Comparison of ENCODE assay signal across 26 cellular contexts in genomic region chrX:17369294-17369693, GRCh38. TPM values are rescaled to one million over a fixed set of nuclear protein-coding genes. Genes with fewer than 3 reads are reported as not detected.
A peak's percentile ranks its signal among the peaks of the same experiment; 100 is the strongest.
DNase-seq lines count a peak whose midpoint lies in the region; ATAC-seq, FAIRE-seq and TF ChIP-seq lines count a peak whose summit lies in the region.
"Had no signal": no experiment of that assay in that cellular context is flagged by ENCODE, and none has a peak within 500 bp of the region (broad histone marks: within the 10 kb centered on the region; RNA-seq: fewer than 3 reads in every experiment).

No MANE protein-coding gene starts in this region.

- H3K36me3 ChIP-seq in A673 (ENCODE audit: insufficient read depth, low read length, poor library complexity, severe bottlenecking), result no peaks in the 10 kb centered on the region
- H3K36me3 ChIP-seq in GM23338 (ENCODE audit: insufficient read depth), result no peaks in the 10 kb centered on the region
- H3K36me3 ChIP-seq in bronchial epithelial cell (ENCODE audit: control insufficient read depth, insufficient read depth, low read length), result no peaks in the 10 kb centered on the region
- H3K36me3 ChIP-seq in mucosa of descending colon (ENCODE audit: low read depth), result no peaks in the 10 kb centered on the region
- H3K36me3 ChIP-seq: MG63 had no signal

- no peaks in the 10 kb centered on the region for H3K27me3 Mint-ChIP-seq in GM23338 (ENCODE audit: insufficient read depth, low read depth, poor library complexity)

- no peaks in the 10 kb centered on the region for H3K9me2 ChIP-seq in GM23338 (ENCODE audit: insufficient read depth)

- H4K20me1 ChIP-seq in GM23338 (replicated peaks; ENCODE audit: insufficient read depth), result no peaks in the 10 kb centered on the region

- peaks cover 18% of the 10 kb centered on the region for H3K4me1 Mint-ChIP-seq in GM23338

- H2AFZ ChIP-seq in GM23338, result peak overlapping the region; percentile 84
- H2AFZ ChIP-seq: GM23248 had no signal

- no peak for ATAC-seq in GM23338
- peak; percentile 33 for ATAC-seq in mucosa of descending colon
- ATAC-seq in HG03469 (IDR thresholded peaks at IDR 0.05; ENCODE audit: unreplicated experiment), result no peak
- ATAC-seq: HepG2, K562, PC-3 had no signal

- H3K4me2 ChIP-seq in GM23338, result no peak overlapping the region

- H3K9me3 ChIP-seq in A673 (ENCODE audit: low read depth, low read length, poor library complexity, severe bottlenecking) (no peaks in the 10 kb centered on the region), mucosa of descending colon (no peaks in the 10 kb centered on the region)
- H3K9me3 ChIP-seq: Caco-2, MG63 had no signal

- no peak overlapping the region for H3K27ac Mint-ChIP-seq in GM23338
- H3K27ac Mint-ChIP-seq: CD4-positive, alpha-beta T cell had no signal

- no peak overlapping the region for H3K4me3 ChIP-seq in A673 (ENCODE audit: low read depth, low read length, poor library complexity, severe bottlenecking)
- no peak overlapping the region for H3K4me3 ChIP-seq in GM23338
- no peak overlapping the region for H3K4me3 ChIP-seq in bronchial epithelial cell (ENCODE audit: low read depth, low read length)
- no peak overlapping the region for H3K4me3 ChIP-seq in mucosa of descending colon
- H3K4me3 ChIP-seq: GM23248, K562, MG63 had no signal

- TF ChIP-seq CTCF in A673 (conservative IDR thresholded peaks at IDR 0.05; ENCODE audit: low read depth, low read length), result no peak
- TF ChIP-seq CTCF in GM23338 (conservative IDR thresholded peaks at IDR 0.05; ENCODE audit: low read depth in 2 of 2), result no peak
- no peak for TF ChIP-seq CTCF in bronchial epithelial cell (IDR thresholded peaks at IDR 0.05; ENCODE audit: insufficient read depth, low read length, severe bottlenecking)
- TF ChIP-seq CTCF in mucosa of descending colon (IDR thresholded peaks at IDR 0.05), result no peak

- peak; percentile 34 for DNase-seq in A673 (ENCODE audit: low spot score)
- no peak for DNase-seq in GM23338 (ENCODE audit: low spot score)
- peak; percentile 44 for DNase-seq in bronchial epithelial cell (ENCODE audit: low read depth)
- DNase-seq in mucosa of descending colon, result no peak
- DNase-seq in SIG-M5 treated with dmso at 0.1 percent for 504 hours (lab: John Stamatoyannopoulos, UW; ENCODE audit: unreplicated experiment), result no peak
- DNase-seq in COLO829 (ENCODE audit: low spot score), result no peak
- DNase-seq: Caco-2; CD4-positive, alpha-beta T cell; DMS153; GM23248; HCEC 1CT; MG63; NCI-H1048; NCI-H1417 treated with DMSO at 0.1 percent for 48 hours; NCI-H187 treated with DMSO at 0.1 percent for 48 hours; NCI-H2107; NCI-H226; NCI-H524; PC-3; Right ventricle myocardium superior had no signal

- no peaks in the 10 kb centered on the region for H3K9me3 Mint-ChIP-seq in GM23338
- H3K9me3 Mint-ChIP-seq: CD4-positive, alpha-beta T cell had no signal

- H3K4me3 Mint-ChIP-seq in GM23338, result no peak overlapping the region
- H3K4me3 Mint-ChIP-seq: CD4-positive, alpha-beta T cell had no signal

- H3K27ac ChIP-seq in A673 (ENCODE audit: low read depth, low read length, poor library complexity, severe bottlenecking), result no peak overlapping the region
- no peak overlapping the region for H3K27ac ChIP-seq in GM23338 (ENCODE audit: low read depth)
- H3K27ac ChIP-seq: GM23248, HL-60 had no signal

- H3K4me1 ChIP-seq in A673 (ENCODE audit: insufficient read depth, low read length, poor library complexity, severe bottlenecking), result no peaks in the 10 kb centered on the region
- H3K4me1 ChIP-seq in GM23338 (ENCODE audit: insufficient read depth), result peaks cover 11% of the 10 kb centered on the region; the same call in 1 of the 2 replicates
- H3K4me1 ChIP-seq in mucosa of descending colon (ENCODE audit: low read depth), result no peaks in the 10 kb centered on the region
- H3K4me1 ChIP-seq: Caco-2 had no signal

- no peak for FAIRE-seq in bronchial epithelial cell (lab: Jason Lieb, UNC)
- FAIRE-seq: GM12891, HepG2, K562 had no signal

- no peaks in the 10 kb centered on the region for H3K36me3 Mint-ChIP-seq in GM23338 (ENCODE audit: low read depth)

- H3F3A ChIP-seq in GM23338 (replicated peaks; ENCODE audit: low read depth), result no peaks in the 10 kb centered on the region

- peaks cover 60% of the 10 kb centered on the region for H3K27me3 ChIP-seq in A673 (replicated peaks; ENCODE audit: insufficient read depth, low read depth, low read length, poor library complexity)
- H3K27me3 ChIP-seq in GM23338 (ENCODE audit: insufficient read depth), result no peaks in the 10 kb centered on the region
- H3K27me3 ChIP-seq in bronchial epithelial cell (ENCODE audit: control insufficient read depth, insufficient read depth, low read length), result no peaks in the 10 kb centered on the region
- H3K27me3 ChIP-seq: MG63 had no signal

- CTCF ChIA-PET in A673 (lab: Charles Lee), result no interaction called here

- H3K79me2 ChIP-seq in GM23338 (replicated peaks; ENCODE audit: insufficient read depth), result no peaks in the 10 kb centered on the region

- POLR2A ChIA-PET in A673 (lab: Charles Lee; ENCODE audit: low non-redundant PET), result no interaction called here

- BruUV-seq in A673 (replicated peaks; lab: Mats Ljungman, UMichigan), result no TSS peak

- intact Hi-C loops in A673 (cut with micrococcal nuclease; ENCODE audit: unreplicated experiment), result no loop called here
- intact Hi-C loops in mucosa of descending colon (cut with DNase I, micrococcal nuclease), result no loop called here

TF ChIP-seq in GM23338, 12 proteins besides CTCF, POLR2A, EP300 and RAD21 (continues in another document):
- TF ChIP-seq, protein P1, sequence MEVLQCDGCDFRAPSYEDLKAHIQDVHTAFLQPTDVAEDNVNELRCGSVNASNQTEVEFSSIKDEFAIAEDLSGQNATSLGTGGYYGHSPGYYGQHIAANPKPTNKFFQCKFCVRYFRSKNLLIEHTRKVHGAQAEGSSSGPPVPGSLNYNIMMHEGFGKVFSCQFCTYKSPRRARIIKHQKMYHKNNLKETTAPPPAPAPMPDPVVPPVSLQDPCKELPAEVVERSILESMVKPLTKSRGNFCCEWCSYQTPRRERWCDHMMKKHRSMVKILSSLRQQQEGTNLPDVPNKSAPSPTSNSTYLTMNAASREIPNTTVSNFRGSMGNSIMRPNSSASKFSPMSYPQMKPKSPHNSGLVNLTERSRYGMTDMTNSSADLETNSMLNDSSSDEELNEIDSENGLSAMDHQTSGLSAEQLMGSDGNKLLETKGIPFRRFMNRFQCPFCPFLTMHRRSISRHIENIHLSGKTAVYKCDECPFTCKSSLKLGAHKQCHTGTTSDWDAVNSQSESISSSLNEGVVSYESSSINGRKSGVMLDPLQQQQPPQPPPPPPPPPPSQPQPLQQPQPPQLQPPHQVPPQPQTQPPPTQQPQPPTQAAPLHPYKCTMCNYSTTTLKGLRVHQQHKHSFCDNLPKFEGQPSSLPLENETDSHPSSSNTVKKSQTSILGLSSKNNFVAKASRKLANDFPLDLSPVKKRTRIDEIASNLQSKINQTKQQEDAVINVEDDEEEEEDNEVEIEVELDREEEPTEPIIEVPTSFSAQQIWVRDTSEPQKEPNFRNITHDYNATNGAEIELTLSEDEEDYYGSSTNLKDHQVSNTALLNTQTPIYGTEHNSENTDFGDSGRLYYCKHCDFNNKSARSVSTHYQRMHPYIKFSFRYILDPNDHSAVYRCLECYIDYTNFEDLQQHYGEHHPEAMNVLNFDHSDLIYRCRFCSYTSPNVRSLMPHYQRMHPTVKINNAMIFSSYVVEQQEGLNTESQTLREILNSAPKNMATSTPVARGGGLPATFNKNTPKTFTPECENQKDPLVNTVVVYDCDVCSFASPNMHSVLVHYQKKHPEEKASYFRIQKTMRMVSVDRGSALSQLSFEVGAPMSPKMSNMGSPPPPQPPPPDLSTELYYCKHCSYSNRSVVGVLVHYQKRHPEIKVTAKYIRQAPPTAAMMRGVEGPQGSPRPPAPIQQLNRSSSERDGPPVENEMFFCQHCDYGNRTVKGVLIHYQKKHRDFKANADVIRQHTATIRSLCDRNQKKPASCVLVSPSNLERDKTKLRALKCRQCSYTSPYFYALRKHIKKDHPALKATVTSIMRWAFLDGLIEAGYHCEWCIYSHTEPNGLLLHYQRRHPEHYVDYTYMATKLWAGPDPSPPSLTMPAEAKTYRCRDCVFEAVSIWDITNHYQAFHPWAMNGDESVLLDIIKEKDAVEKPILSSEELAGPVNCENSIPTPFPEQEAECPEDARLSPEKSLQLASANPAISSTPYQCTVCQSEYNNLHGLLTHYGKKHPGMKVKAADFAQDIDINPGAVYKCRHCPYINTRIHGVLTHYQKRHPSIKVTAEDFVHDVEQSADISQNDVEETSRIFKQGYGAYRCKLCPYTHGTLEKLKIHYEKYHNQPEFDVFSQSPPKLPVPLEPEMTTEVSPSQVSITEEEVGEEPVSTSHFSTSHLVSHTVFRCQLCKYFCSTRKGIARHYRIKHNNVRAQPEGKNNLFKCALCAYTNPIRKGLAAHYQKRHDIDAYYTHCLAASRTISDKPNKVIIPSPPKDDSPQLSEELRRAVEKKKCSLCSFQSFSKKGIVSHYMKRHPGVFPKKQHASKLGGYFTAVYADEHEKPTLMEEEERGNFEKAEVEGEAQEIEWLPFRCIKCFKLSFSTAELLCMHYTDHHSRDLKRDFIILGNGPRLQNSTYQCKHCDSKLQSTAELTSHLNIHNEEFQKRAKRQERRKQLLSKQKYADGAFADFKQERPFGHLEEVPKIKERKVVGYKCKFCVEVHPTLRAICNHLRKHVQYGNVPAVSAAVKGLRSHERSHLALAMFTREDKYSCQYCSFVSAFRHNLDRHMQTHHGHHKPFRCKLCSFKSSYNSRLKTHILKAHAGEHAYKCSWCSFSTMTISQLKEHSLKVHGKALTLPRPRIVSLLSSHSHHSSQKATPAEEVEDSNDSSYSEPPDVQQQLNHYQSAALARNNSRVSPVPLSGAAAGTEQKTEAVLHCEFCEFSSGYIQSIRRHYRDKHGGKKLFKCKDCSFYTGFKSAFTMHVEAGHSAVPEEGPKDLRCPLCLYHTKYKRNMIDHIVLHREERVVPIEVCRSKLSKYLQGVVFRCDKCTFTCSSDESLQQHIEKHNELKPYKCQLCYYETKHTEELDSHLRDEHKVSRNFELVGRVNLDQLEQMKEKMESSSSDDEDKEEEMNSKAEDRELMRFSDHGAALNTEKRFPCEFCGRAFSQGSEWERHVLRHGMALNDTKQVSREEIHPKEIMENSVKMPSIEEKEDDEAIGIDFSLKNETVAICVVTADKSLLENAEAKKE (CRISPR knock-in tag; IDR thresholded peaks at IDR 0.05), result no peak
- no peak for TF ChIP-seq POLR2AphosphoS5 (IDR thresholded peaks at IDR 0.05; ENCODE audit: low read depth)
- no peak for TF ChIP-seq EZH2phosphoT487 (IDR thresholded peaks at IDR 0.05; ENCODE audit: unreplicated experiment)

RNA-seq across cellular contexts. Expression of gene NHS, which starts 5.7 kb away (rescaled TPM):
- total RNA-seq in A673 (2021), result 0.13 and 0.37 TPM in 2 replicates
- 5.6 and 8.2 TPM in 2 replicates for total RNA-seq in GM23338 (2014; rRNA removed; shearing (Covaris generic))
- 1.8 and 2.1 TPM in 2 replicates for polyA plus RNA-seq in GM23338 (2016; fragmentation: Nextera tagmentation; extraction: Ambion mirVana)
- total RNA-seq in bronchial epithelial cell, result 0.79 and 1.0 TPM in 2 replicates
- total RNA-seq in mucosa of descending colon, result 10 to 100 TPM in 1 of 3 donors, 1 to 10 TPM in 2; 1.8 to 11.7 (median 2.1) TPM
- total RNA-seq: G401 had no signal
- polyA plus RNA-seq: HepG2, K562 had no signal

Comparison
In these comparisons a context has a peak if more than half of its experiments do, and no peak if none do; other contexts are left out.
1. DNase-seq: peak in A673 (single experiment) and bronchial epithelial cell (single experiment); none in GM23338 (single experiment), mucosa of descending colon (0 of 3), SIG-M5 treated with dmso at 0.1 percent for 504 hours (single experiment) and COLO829 (single experiment).